Comparison of ENCODE assay signal across 1 cellular context in genomic region chr10:121601458-121601857, GRCh38.
TF ChIP-seq lines count a peak whose summit lies in the region.

No MANE protein-coding gene starts in this region.

TF ChIP-seq in H1, 55 proteins besides CTCF, POLR2A, EP300 and RAD21 (continued from another document):
- TF ChIP-seq, protein P1, sequence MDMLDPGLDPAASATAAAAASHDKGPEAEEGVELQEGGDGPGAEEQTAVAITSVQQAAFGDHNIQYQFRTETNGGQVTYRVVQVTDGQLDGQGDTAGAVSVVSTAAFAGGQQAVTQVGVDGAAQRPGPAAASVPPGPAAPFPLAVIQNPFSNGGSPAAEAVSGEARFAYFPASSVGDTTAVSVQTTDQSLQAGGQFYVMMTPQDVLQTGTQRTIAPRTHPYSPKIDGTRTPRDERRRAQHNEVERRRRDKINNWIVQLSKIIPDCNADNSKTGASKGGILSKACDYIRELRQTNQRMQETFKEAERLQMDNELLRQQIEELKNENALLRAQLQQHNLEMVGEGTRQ (IDR thresholded peaks at IDR 0.05; ENCODE audit: low read length): no peak
- TF ChIP-seq SIRT6 (IDR thresholded peaks at IDR 0.05; ENCODE audit: low read length) (no peak), BRCA1 (IDR thresholded peaks at IDR 0.05; ENCODE audit: low read depth, low read length) (no peak)
TF ChIP-seq in H1: peak in this region for 0.
